In the genomic region with DNA sequence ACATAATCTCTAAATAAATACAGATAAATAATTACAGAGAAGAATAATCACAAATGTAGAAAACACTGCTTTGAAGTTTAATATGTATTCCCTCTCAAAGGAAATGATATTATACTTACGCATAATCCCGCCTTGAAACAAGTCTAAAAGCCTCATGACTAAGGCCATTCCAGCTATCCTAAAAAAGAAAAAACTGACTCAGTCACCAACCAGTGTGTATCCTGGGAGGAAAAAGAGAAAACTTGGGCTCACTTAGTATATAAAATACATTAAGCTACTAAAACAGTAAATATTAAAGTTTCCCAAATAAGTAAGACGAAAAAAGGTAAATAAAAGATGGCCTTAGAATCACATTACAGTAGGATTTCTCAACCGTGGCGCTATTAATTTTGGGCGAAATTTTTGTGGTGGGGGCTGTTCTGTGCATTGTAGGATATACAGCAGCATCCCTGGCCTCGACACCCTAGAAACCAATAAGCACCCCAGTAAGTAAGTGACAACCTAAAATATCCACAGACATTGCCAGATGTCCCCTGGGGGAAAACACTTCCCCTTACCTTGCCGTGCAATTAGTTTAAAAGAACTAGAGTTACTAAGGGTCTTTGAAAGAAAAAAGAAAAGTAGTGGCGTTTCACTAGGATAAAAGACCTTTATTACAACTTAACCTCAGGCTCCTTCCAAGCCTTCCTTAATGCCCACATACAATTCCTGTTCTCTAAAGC, we compare ENCODE assay signal across 8 cellular contexts. TPM values are rescaled to one million over a fixed set of nuclear protein-coding genes. Genes with fewer than 3 reads are reported as not detected.
DNase-seq lines count a peak whose midpoint lies in the region; ATAC-seq and TF ChIP-seq lines count a peak whose summit lies in the region.

No MANE protein-coding gene starts in this region.

- ATAC-seq in HG03469 (IDR thresholded peaks at IDR 0.05; ENCODE audit: unreplicated experiment) (no peak), HG03159 (IDR thresholded peaks at IDR 0.05; ENCODE audit: unreplicated experiment) (no peak)

- no peaks in the 10 kb centered on the region for H3K9me3 ChIP-seq in CD4-positive, alpha-beta memory T cell (ENCODE audit: control insufficient read depth in 1 of 2, low read length in 2 of 2)
- H3K9me3 ChIP-seq in OCI-LY1 (ENCODE audit: low read length) (no peaks in the 10 kb centered on the region), endocrine pancreas (ENCODE audit: control insufficient read depth, low read length) (no peaks in the 10 kb centered on the region), neuronal stem cell (replicated peaks in 1 of 2; ENCODE audit: control insufficient read depth in 2 of 2, insufficient read depth in 1 of 2, low read depth in 1 of 2, low read length in 2 of 2) (no peaks in the 10 kb centered on the region)

- H3K27ac Mint-ChIP-seq in CD4-positive, alpha-beta memory T cell, result peak overlapping the region; percentile 100

- H4K20me1 ChIP-seq in OCI-LY1 (ENCODE audit: insufficient read depth, low read length), result no peaks in the 10 kb centered on the region; the same call in 1 of the 2 replicates

- no peak for DNase-seq in CD4-positive, alpha-beta memory T cell
- DNase-seq in neuronal stem cell (ENCODE audit: low spot score) (no peak), 8988T (no peak), nucleus accumbens (lab: John Stamatoyannopoulos, UW) (no peak)

- H2AFZ ChIP-seq in OCI-LY1 (ENCODE audit: low read length), result no peak overlapping the region
- H2AFZ ChIP-seq in neuronal stem cell (ENCODE audit: low read length), result no peak overlapping the region

- intact Hi-C loops in CD4-positive, alpha-beta memory T cell (cut with micrococcal nuclease), result loop anchor here (10.0 kb wide), 2 partner anchors 539 to 819 kb away; partner anchors contain the start of genes FAM13B and HNRNPA0

- peak overlapping the region; percentile 92 to 99 (median 98) for H3K4me3 Mint-ChIP-seq in CD4-positive, alpha-beta memory T cell

- peaks cover 30 to 47% of the 10 kb centered on the region in 2 donors for H3K36me3 Mint-ChIP-seq in CD4-positive, alpha-beta memory T cell

- H3K36me3 ChIP-seq in CD4-positive, alpha-beta memory T cell (ENCODE audit: insufficient read depth, low read length), result peaks cover 42% of the 10 kb centered on the region
- H3K36me3 ChIP-seq in OCI-LY1 (ENCODE audit: insufficient read depth, low read length) (peaks cover 55% of the 10 kb centered on the region), endocrine pancreas (ENCODE audit: control insufficient read depth, insufficient read depth, low read length) (peaks cover 4% of the 10 kb centered on the region), neuronal stem cell (replicated peaks in 1 of 2; ENCODE audit: control insufficient read depth in 2 of 2, insufficient read depth in 2 of 2, low read length in 2 of 2) (peaks cover 26 to 52% of the 10 kb centered on the region in 2 donors)

- H3K27me3 Mint-ChIP-seq in CD4-positive, alpha-beta memory T cell, result no peaks in the 10 kb centered on the region

- peaks cover 39% of the 10 kb centered on the region for H3K4me1 ChIP-seq in CD4-positive, alpha-beta memory T cell (ENCODE audit: insufficient read depth, low read length)
- H3K4me1 ChIP-seq in OCI-LY1 (ENCODE audit: insufficient read depth, low read length, severe bottlenecking) (peaks cover 28% of the 10 kb centered on the region), endocrine pancreas (ENCODE audit: control insufficient read depth, insufficient read depth, low read length) (peaks cover 10% of the 10 kb centered on the region), neuronal stem cell (ENCODE audit: control insufficient read depth in 2 of 2, insufficient read depth in 1 of 2, low read depth in 1 of 2, low read length in 2 of 2) (peaks cover 0 to 9% of the 10 kb centered on the region in 2 donors)

- no peaks in the 10 kb centered on the region for H3K79me1 ChIP-seq in neuronal stem cell (ENCODE audit: low read depth, low read length)

- peak overlapping the region; percentile 99 for H3K27ac ChIP-seq in CD4-positive, alpha-beta memory T cell (ENCODE audit: low read depth, low read length)
- H3K27ac ChIP-seq in OCI-LY1 (ENCODE audit: low read depth, low read length, poor library complexity, severe bottlenecking) (peak overlapping the region; percentile 85), neuronal stem cell (replicated peaks; ENCODE audit: low read length) (no peak overlapping the region)

- no peak for TF ChIP-seq CTCF in OCI-LY1 (IDR thresholded peaks at IDR 0.05; ENCODE audit: low read length)

- H3K14ac ChIP-seq in neuronal stem cell (ENCODE audit: low read length), result no peak overlapping the region

- no CpG with 5 or more reads among the region's 9 CpGs for WGBS in neuronal stem cell (ENCODE audit: extremely low coverage in 2 of 2, insufficient read length in 2 of 2, insufficient replicate concordance in 1 of 2), 2 donors

- H3K4me1 Mint-ChIP-seq in CD4-positive, alpha-beta memory T cell, result peaks cover 14 to 55% (median 33%) of the 10 kb centered on the region in 4 donors

- H3K18ac ChIP-seq in neuronal stem cell (ENCODE audit: low read length), result no peak overlapping the region

- no peak overlapping the region for H4K91ac ChIP-seq in neuronal stem cell (ENCODE audit: low read depth, low read length, poor library complexity)

- no peaks in the 10 kb centered on the region for H3K9me2 ChIP-seq in OCI-LY1 (ENCODE audit: low read depth, low read length)

- H3K9me3 Mint-ChIP-seq in CD4-positive, alpha-beta memory T cell, result peaks cover 0 to 7% (median 0%) of the 10 kb centered on the region in 8 donors

- H2BK120ac ChIP-seq in neuronal stem cell (ENCODE audit: low read depth, low read length), result no peak overlapping the region

- no peak overlapping the region for H3K4ac ChIP-seq in neuronal stem cell (ENCODE audit: low read length)

- peaks cover 21% of the 10 kb centered on the region for H3K79me2 ChIP-seq in OCI-LY1 (ENCODE audit: insufficient read depth, low read length)

- no peak overlapping the region for H4K8ac ChIP-seq in neuronal stem cell (ENCODE audit: low read depth, low read length)

- peak overlapping the region; percentile 67 for H3K4me2 ChIP-seq in OCI-LY1 (ENCODE audit: low read length)
- H3K4me2 ChIP-seq in neuronal stem cell (ENCODE audit: insufficient read depth, low read length, poor library complexity, severe bottlenecking), result peak overlapping the region; percentile 75

- peak overlapping the region; percentile 87 for H3K9ac ChIP-seq in OCI-LY1 (ENCODE audit: low read length)
- H3K9ac ChIP-seq in endocrine pancreas (ENCODE audit: control insufficient read depth, insufficient read depth, low read length), result peak overlapping the region; percentile 63
- H3K9ac ChIP-seq in neuronal stem cell (ENCODE audit: low read depth, low read length, poor library complexity), result no peak overlapping the region

- no peak overlapping the region for H2BK15ac ChIP-seq in neuronal stem cell (ENCODE audit: low read length)

- H2AK5ac ChIP-seq in neuronal stem cell (ENCODE audit: low read depth, low read length), result no peak overlapping the region

- no peak overlapping the region for H2BK5ac ChIP-seq in neuronal stem cell (ENCODE audit: low read length)

- no peaks in the 10 kb centered on the region for H3K27me3 ChIP-seq in CD4-positive, alpha-beta memory T cell (ENCODE audit: insufficient read depth, low read length)
- no peaks in the 10 kb centered on the region for H3K27me3 ChIP-seq in OCI-LY1 (ENCODE audit: insufficient read depth, low read length)
- H3K27me3 ChIP-seq in endocrine pancreas (ENCODE audit: control insufficient read depth, insufficient read depth, low read length), result no peaks in the 10 kb centered on the region
- H3K27me3 ChIP-seq in neuronal stem cell (ENCODE audit: control insufficient read depth in 3 of 3, insufficient read depth in 3 of 3, low read depth in 1 of 3, low read length in 3 of 3), result no peaks in the 10 kb centered on the region

- peak overlapping the region; percentile 88 to 99 for H3K4me3 ChIP-seq in CD4-positive, alpha-beta memory T cell (ENCODE audit: low read length in 2 of 2)
- peak overlapping the region; percentile 85 for H3K4me3 ChIP-seq in OCI-LY1 (ENCODE audit: low read depth, low read length, poor library complexity, severe bottlenecking)
- peak overlapping the region; percentile 98 for H3K4me3 ChIP-seq in endocrine pancreas (ENCODE audit: control insufficient read depth, insufficient read depth, low read length)
- peak overlapping the region; percentile 99 for H3K4me3 ChIP-seq in neuronal stem cell (ENCODE audit: low read length in 2 of 2)

- H3K23ac ChIP-seq in neuronal stem cell (ENCODE audit: low read depth, low read length, poor library complexity), result no peak overlapping the region

- no peaks in the 10 kb centered on the region; the same call in 1 of the 2 replicates for H3F3A ChIP-seq in OCI-LY1 (ENCODE audit: insufficient read depth, low read length)

- POLR2A ChIA-PET in CD4-positive, alpha-beta memory T cell (lab: Charles Lee; ENCODE audit: partially characterized antibody), result interaction anchor here (1.0 to 5.1 kb wide), 8 partner anchors 8 to 767 kb away, joined by 3 to 124 read pairs (median 8); partner anchors contain the start of genes EGR1, ETF1 and PAIP2

- CTCF ChIA-PET in CD4-positive, alpha-beta memory T cell (lab: Charles Lee; ENCODE audit: partially characterized antibody), result interaction anchor here (0.7 to 3.9 kb wide), 3 partner anchors 8 to 124 kb away, joined by 5 to 21 read pairs (median 12); partner anchors contain the start of gene ETF1

- H2BK12ac ChIP-seq in neuronal stem cell (ENCODE audit: low read length), result no peak overlapping the region

RNA-seq across cellular contexts. Expression of gene HSPA9, which starts 1.1 kb away (rescaled TPM):
- 100 to 1,000 TPM; 144 to 171 TPM for total RNA-seq in CD4-positive, alpha-beta memory T cell
- polyA plus RNA-seq in CD4-positive, alpha-beta memory T cell, result 100 to 1,000 TPM; 144 to 163 TPM
- polyA plus RNA-seq in neuronal stem cell (2013, experiment 1 of 2), result 86.8 TPM
- polyA plus RNA-seq in neuronal stem cell (2013, experiment 2 of 2), result 85.4 TPM

RNA-seq across cellular contexts. Expression of gene ETF1, which starts 31.1 kb away (rescaled TPM):
- total RNA-seq in CD4-positive, alpha-beta memory T cell, result 10 to 100 TPM; 42.6 to 46.5 TPM
- 10 to 100 TPM; 31.1 to 45.2 TPM for polyA plus RNA-seq in CD4-positive, alpha-beta memory T cell
- 63.9 TPM for polyA plus RNA-seq in neuronal stem cell (2013, experiment 1 of 2)
- polyA plus RNA-seq in neuronal stem cell (2013, experiment 2 of 2), result 63.0 TPM
